ENCODE assay signal across 8 cellular contexts in genomic region chr2:25341753-25342371, GRCh38. TPM values are rescaled to one million over a fixed set of nuclear protein-coding genes. Genes with fewer than 3 reads are reported as not detected.
DNase-seq lines count a peak whose midpoint lies in the region; ATAC-seq and TF ChIP-seq lines count a peak whose summit lies in the region.

TSS of gene DNMT3A (minus strand) at chr2:25341925. CDS start at chr2:25313984, 27,941 bp downstream.

- H3K4me3 ChIP-seq in epithelial cell of proximal tubule (ENCODE audit: low read depth, low read length): peak within 1 kb of the TSS; percentile 64

- DNase-seq in AG09319 (ENCODE audit: extremely low read depth, low read depth) (peak; percentile 38), NCI-H774 (lab: John Stamatoyannopoulos, UW) (peak; percentile 40), activated T-cell treated with anti-CD3 and anti-CD28 coated beads for 48 hours (ENCODE audit: low read depth) (peak; percentile 59), epithelial cell of proximal tubule (ENCODE audit: low read depth) (no peak), middle frontal gyrus (ENCODE audit: extremely low spot score, low spot score) (peak; percentile 67)
- DNase-seq in stimulated activated naive CD4-positive, alpha-beta T cell treated with Interleukin-2 at 50 U/mL for 16 hours (lab: John Stamatoyannopoulos, UW): peak; percentile 69

- ATAC-seq in GM18909 (IDR thresholded peaks at IDR 0.05; ENCODE audit: poor library complexity, unreplicated experiment) (peak; percentile 32), HG03108 (IDR thresholded peaks at IDR 0.05; ENCODE audit: unreplicated experiment) (peak; percentile 27)

- no peak for TF ChIP-seq CTCF in AG09319 (IDR thresholded peaks at IDR 0.05; ENCODE audit: low read depth, low read length)
- TF ChIP-seq CTCF in epithelial cell of proximal tubule (conservative IDR thresholded peaks at IDR 0.05; ENCODE audit: low read depth, low read length): no peak

RNA-seq across cellular contexts. Expression of gene DNMT3A, which starts in this region (rescaled TPM):
- 15.4 and 20.5 TPM in 2 replicates for total RNA-seq in epithelial cell of proximal tubule
